25 cellular contexts compared by ENCODE assay signal in genomic region chr1:88885933-88886332, GRCh38.
"Had no signal": no experiment of that assay in that cellular context is flagged by ENCODE, and none has a peak within 500 bp of the region (broad histone marks: within the 10 kb centered on the region; RNA-seq: fewer than 3 reads in every experiment).

No MANE protein-coding gene starts in this region.

- DNase-seq: hypothalamus; immature natural killer cell; left ventricle myocardium inferior; mesendoderm; mucosa of descending colon; naive thymus-derived CD4-positive, alpha-beta T cell; ovary; stimulated activated CD4-positive, alpha-beta T cell treated with anti-CD3 and anti-CD28 coated beads, Interleukin-12 subunit alpha, Interleukin-12 subunit beta, amount 100 ng/mL, for 4 hours; stimulated activated CD4-positive, alpha-beta T cell treated with anti-CD3 and anti-CD28 coated beads, Interleukin-15, amount 100 ng/mL, for 24 hours; stimulated activated CD4-positive, alpha-beta T cell treated with anti-CD3 and anti-CD28 coated beads, Interleukin-2, amount 100 ng/mL, for 24 hours; stimulated activated CD4-positive, alpha-beta T cell treated with anti-CD3 and anti-CD28 coated beads, Interleukin-4, amount 100 ng/mL, for 1 hour; stimulated activated naive B cell treated with anti-CD40 and anti-IgM and Interleukin-4, amounts not matched to agents 10 μg/mL and 1 μg/mL and 100 μg/mL, for 72 hours; stimulated activated naive CD8-positive, alpha-beta T cell treated with anti-CD3 and anti-CD28 coated beads, Interleukin-15, Interleukin-2, amounts not matched to agents 100 U/mL and 50 U/mL, for 24 hours; substantia nigra; uterus had no signal

- H3K27ac Mint-ChIP-seq: mesothelial cell of epicardium; natural killer cell treated with Interleukin-12 subunit alpha and Interleukin-12 subunit beta and Interleukin-15 and Interleukin-18, amount 100 ng/mL, for 72 hours; progenitor cell of endocrine pancreas; stimulated activated naive B cell treated with anti-CD40 and anti-IgM and Interleukin-4, amounts not matched to agents 10 μg/mL and 1 μg/mL and 100 μg/mL, for 72 hours; type B pancreatic cell had no signal

- H3K27me3 ChIP-seq: ovary, right atrium auricular region, tibial nerve, uterus had no signal

- ATAC-seq: mucosa of descending colon; naive thymus-derived CD4-positive, alpha-beta T cell; natural killer cell treated with Interleukin-12 subunit alpha and Interleukin-12 subunit beta and Interleukin-15 and Interleukin-18, amount 100 ng/mL, for 72 hours; sciatic nerve; stimulated activated naive B cell treated with anti-CD40 and anti-IgM and Interleukin-4, amounts not matched to agents 10 μg/mL and 1 μg/mL and 100 μg/mL, for 72 hours; stimulated activated naive CD8-positive, alpha-beta T cell treated with anti-CD3 and anti-CD28 coated beads, Interleukin-15, Interleukin-2, amounts not matched to agents 100 U/mL and 50 U/mL, for 24 hours had no signal

- H3K36me3 ChIP-seq: ovary, uterus had no signal

- H3K9me3 ChIP-seq: left ventricle myocardium inferior, mucosa of descending colon, ovary, right atrium auricular region, tibial nerve, uterus had no signal

- H3K27ac ChIP-seq: left ventricle myocardium inferior, ovary, right atrium auricular region, skin epidermis, tibial nerve, uterus had no signal

- H3K9me3 Mint-ChIP-seq: immature natural killer cell; mesothelial cell of epicardium; naive thymus-derived CD4-positive, alpha-beta T cell; natural killer cell treated with Interleukin-12 subunit alpha and Interleukin-12 subunit beta and Interleukin-15 and Interleukin-18, amount 100 ng/mL, for 72 hours; stimulated activated naive B cell treated with anti-CD40 and anti-IgM and Interleukin-4, amounts not matched to agents 10 μg/mL and 1 μg/mL and 100 μg/mL, for 72 hours; type B pancreatic cell had no signal

- H3K27me3 Mint-ChIP-seq: naive thymus-derived CD4-positive, alpha-beta T cell; natural killer cell treated with Interleukin-12 subunit alpha and Interleukin-12 subunit beta and Interleukin-15 and Interleukin-18, amount 100 ng/mL, for 72 hours; progenitor cell of endocrine pancreas; stimulated activated naive B cell treated with anti-CD40 and anti-IgM and Interleukin-4, amounts not matched to agents 10 μg/mL and 1 μg/mL and 100 μg/mL, for 72 hours; type B pancreatic cell had no signal

- FAIRE-seq: islet of Langerhans had no signal

- H3K4me3 ChIP-seq: left ventricle myocardium inferior, lung, mucosa of descending colon, ovary, right atrium auricular region, skin epidermis, tibial nerve, uterus had no signal

- H3K4me3 Mint-ChIP-seq: immature natural killer cell; mesothelial cell of epicardium; naive thymus-derived CD4-positive, alpha-beta T cell; natural killer cell treated with Interleukin-12 subunit alpha and Interleukin-12 subunit beta and Interleukin-15 and Interleukin-18, amount 100 ng/mL, for 72 hours; stimulated activated naive B cell treated with anti-CD40 and anti-IgM and Interleukin-4, amounts not matched to agents 10 μg/mL and 1 μg/mL and 100 μg/mL, for 72 hours; type B pancreatic cell had no signal
